In the genomic region with DNA sequence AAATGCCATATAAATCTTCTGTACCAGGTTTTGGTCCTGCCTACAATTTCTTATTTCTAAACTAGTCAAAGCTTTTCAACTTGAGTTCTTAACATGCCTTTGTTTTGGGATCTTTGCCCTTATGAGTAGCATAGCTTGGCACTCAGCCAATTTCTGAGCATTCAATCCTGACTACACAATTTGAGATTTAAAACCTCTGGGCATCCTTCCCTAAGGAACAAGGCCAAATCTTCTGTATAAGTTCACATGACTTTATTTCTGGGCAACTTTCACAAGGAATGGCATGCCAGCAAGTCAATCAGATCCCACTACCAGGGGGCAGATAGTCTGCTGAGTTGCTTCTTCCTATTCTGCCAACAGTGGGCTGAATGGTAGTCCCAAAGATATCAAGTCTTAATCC, we compare ENCODE assay signal across 12 cellular contexts.
A peak's percentile ranks its signal among the peaks of the same experiment; 100 is the strongest.
DNase-seq lines count a peak whose midpoint lies in the region; ATAC-seq, FAIRE-seq and TF ChIP-seq lines count a peak whose summit lies in the region.
"Had no signal": no experiment of that assay in that cellular context is flagged by ENCODE, and none has a peak within 500 bp of the region (broad histone marks: within the 10 kb centered on the region; RNA-seq: fewer than 3 reads in every experiment).

No MANE protein-coding gene starts in this region.

- in situ Hi-C loops in GM13977 (cut with MboI; ENCODE audit: low pct_unique_long_range_greater_than_20kb, low sequenced_read_pairs, unreplicated experiment), result no loop called here

- no peaks in the 10 kb centered on the region for H3K27me3 Mint-ChIP-seq in Calu3 (ENCODE audit: unreplicated experiment)
- no peaks in the 10 kb centered on the region for H3K27me3 Mint-ChIP-seq in activated CD4-positive, alpha-beta T cell treated with anti-CD3 and anti-CD28 coated beads, Interleukin-2, amount 10 ng/mL, durations not matched to agents 24 days and 14 days
- no peaks in the 10 kb centered on the region for H3K27me3 Mint-ChIP-seq in activated T-helper 17 cell treated with anti-CD3 and anti-CD28 coated beads, Interleukin-2, amount 50 U/mL, for 72 hours

- H3K36me3 Mint-ChIP-seq in Calu3 (ENCODE audit: insufficient read depth, unreplicated experiment), result no peaks in the 10 kb centered on the region
- no peaks in the 10 kb centered on the region for H3K36me3 Mint-ChIP-seq in activated CD4-positive, alpha-beta T cell treated with anti-CD3 and anti-CD28 coated beads, Interleukin-2, amount 10 ng/mL, durations not matched to agents 24 days and 14 days (ENCODE audit: low read depth)
- H3K36me3 Mint-ChIP-seq in activated T-helper 17 cell treated with anti-CD3 and anti-CD28 coated beads, Interleukin-2, amount 50 U/mL, for 72 hours (ENCODE audit: low read depth), result no peaks in the 10 kb centered on the region

- DNase-seq in A172 (ENCODE audit: low spot score), result peak; percentile 10
- no peak for DNase-seq in H54 (ENCODE audit: insufficient read length, low spot score)
- peak; percentile 5 for DNase-seq in T1000 (lab: John Stamatoyannopoulos, UW)
- peak; percentile 83 to 93 for DNase-seq in foreskin fibroblast
- DNase-seq in GM13977 (ENCODE audit: low spot score), result no peak
- no peak for DNase-seq in Calu3
- no peak for DNase-seq in activated CD4-positive, alpha-beta T cell treated with anti-CD3 and anti-CD28 coated beads, Interleukin-2, amount 10 ng/mL, durations not matched to agents 24 days and 14 days
- DNase-seq: activated CD4-positive, CD25-positive, alpha-beta regulatory T cell treated with anti-CD3 and anti-CD28 coated beads, Interleukin-2, amount 50 U/mL, for 72 hours; activated naive CD4-positive, alpha-beta T cell treated with Interleukin-2 at 50 U/mL for 16 hours had no signal

- H3K27ac Mint-ChIP-seq in Calu3 (ENCODE audit: unreplicated experiment), result no peak overlapping the region
- H3K27ac Mint-ChIP-seq in activated CD4-positive, alpha-beta T cell treated with anti-CD3 and anti-CD28 coated beads, Interleukin-2, amount 10 ng/mL, durations not matched to agents 24 days and 14 days, result no peak overlapping the region
- H3K27ac Mint-ChIP-seq in activated T-helper 17 cell treated with anti-CD3 and anti-CD28 coated beads, Interleukin-2, amount 50 U/mL, for 72 hours, result no peak overlapping the region

- no peak overlapping the region for H3K4me3 Mint-ChIP-seq in Calu3 (ENCODE audit: low read depth, unreplicated experiment)
- H3K4me3 Mint-ChIP-seq in activated CD4-positive, alpha-beta T cell treated with anti-CD3 and anti-CD28 coated beads, Interleukin-2, amount 10 ng/mL, durations not matched to agents 24 days and 14 days, result no peak overlapping the region
- no peak overlapping the region for H3K4me3 Mint-ChIP-seq in activated T-helper 17 cell treated with anti-CD3 and anti-CD28 coated beads, Interleukin-2, amount 50 U/mL, for 72 hours

- BruUV-seq in Calu3 (replicated peaks; lab: Mats Ljungman, UMichigan), result no TSS peak

- CTCF ChIA-PET in Calu3 (lab: Charles Lee), result interaction anchor here (0.9 kb wide), 1 partner anchor 10 kb away, joined by 3 read pairs; no protein-coding TSS in a partner anchor

- H3K4me1 Mint-ChIP-seq in Calu3 (ENCODE audit: low read depth, unreplicated experiment), result peaks cover 37% of the 10 kb centered on the region
- H3K4me1 Mint-ChIP-seq in activated CD4-positive, alpha-beta T cell treated with anti-CD3 and anti-CD28 coated beads, Interleukin-2, amount 10 ng/mL, durations not matched to agents 24 days and 14 days, result peaks cover 6% of the 10 kb centered on the region
- no peaks in the 10 kb centered on the region for H3K4me1 Mint-ChIP-seq in activated T-helper 17 cell treated with anti-CD3 and anti-CD28 coated beads, Interleukin-2, amount 50 U/mL, for 72 hours

- ATAC-seq in activated T-helper 17 cell treated with anti-CD3 and anti-CD28 coated beads, Interleukin-2, amount 50 U/mL, for 72 hours (replicated peaks), result no peak
- ATAC-seq: GM12878, Panc1 had no signal

- H3K9me3 Mint-ChIP-seq in Calu3 (ENCODE audit: low read depth, unreplicated experiment), result no peaks in the 10 kb centered on the region
- H3K9me3 Mint-ChIP-seq in activated CD4-positive, alpha-beta T cell treated with anti-CD3 and anti-CD28 coated beads, Interleukin-2, amount 10 ng/mL, durations not matched to agents 24 days and 14 days, result no peaks in the 10 kb centered on the region
- H3K9me3 Mint-ChIP-seq in activated T-helper 17 cell treated with anti-CD3 and anti-CD28 coated beads, Interleukin-2, amount 50 U/mL, for 72 hours, result no peaks in the 10 kb centered on the region

- H3K4me3 ChIP-seq in foreskin fibroblast (ENCODE audit: low read depth in 1 of 2, low read length in 2 of 2), result no peak overlapping the region
- H3K4me3 ChIP-seq: GM12878 had no signal

- TF ChIP-seq POLR2A in H54 (IDR thresholded peaks at IDR 0.05; ENCODE audit: low read depth, low read length), result no peak

- TF ChIP-seq CTCF in foreskin fibroblast (IDR thresholded peaks at IDR 0.05; ENCODE audit: low read depth, low read length) (no peak), GM13977 (IDR thresholded peaks at IDR 0.05; ENCODE audit: extremely low read depth, insufficient read depth, missing control alignments) (no peak), Calu3 (IDR thresholded peaks at IDR 0.05; ENCODE audit: unreplicated experiment) (no peak)

- FAIRE-seq in H54 (lab: Jason Lieb, UNC), result peak; percentile 30
- FAIRE-seq: GM12878 had no signal

- intact Hi-C loops in Calu3 (cut with micrococcal nuclease; ENCODE audit: unreplicated experiment), result no loop called here
- intact Hi-C loops in activated CD4-positive, alpha-beta T cell treated with anti-CD3 and anti-CD28 coated beads, Interleukin-2, amount 10 ng/mL, durations not matched to agents 24 days and 14 days (cut with micrococcal nuclease), result no loop called here

Comparison
In these comparisons a context has a peak if more than half of its experiments do, and no peak if none do; other contexts are left out.
1. DNase-seq: peak in A172 (single experiment), T1000 (single experiment) and foreskin fibroblast (2 of 2); none in H54 (single experiment), GM13977 (single experiment), Calu3 (single experiment) and activated CD4-positive, alpha-beta T cell treated with anti-CD3 and anti-CD28 coated beads, Interleukin-2, amount 10 ng/mL, durations not matched to agents 24 days and 14 days (single experiment).